In the genomic region with DNA sequence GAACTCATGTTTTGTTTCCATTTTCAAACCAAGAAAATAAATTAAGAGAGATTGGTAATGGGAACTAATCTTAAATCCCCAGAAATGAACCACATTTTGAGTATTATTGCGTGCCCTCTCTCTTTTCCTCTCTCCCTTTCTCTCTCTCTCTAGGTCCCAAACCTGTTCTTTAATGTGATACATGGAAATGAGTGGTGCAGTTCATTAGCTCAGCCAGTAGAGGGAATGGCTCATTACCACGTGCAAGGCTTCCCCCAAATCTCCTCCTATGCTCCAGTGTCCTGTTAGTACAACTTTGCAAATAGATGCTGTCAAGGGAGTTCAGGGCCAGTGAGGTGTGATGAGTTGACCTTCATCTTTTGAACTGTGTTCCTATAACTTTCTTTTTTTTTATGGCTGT, we compare ENCODE assay signal across 8 cellular contexts.
DNase-seq lines count a peak whose midpoint lies in the region; ATAC-seq lines count a peak whose summit lies in the region.

No MANE protein-coding gene starts in this region.

- H3K4me3 Mint-ChIP-seq in stimulated activated naive CD8-positive, alpha-beta T cell treated with anti-CD3 and anti-CD28 coated beads, Interleukin-15, amount 100 ng/mL, for 72 hours = no peak overlapping the region

- DNase-seq in G401 (ENCODE audit: low spot score) (peak; percentile 7), HuH-7.5 (ENCODE audit: low spot score) (peak; percentile 22), SKM-1 (lab: John Stamatoyannopoulos, UW; ENCODE audit: unreplicated experiment) (peak; percentile 10), Right ventricle myocardium superior (no peak), UCSD-AML1 (lab: John Stamatoyannopoulos, UW; ENCODE audit: unreplicated experiment) (no peak)
- peak in 1 of 2 donors; percentile 16 for DNase-seq in stimulated activated naive CD8-positive, alpha-beta T cell treated with anti-CD3 and anti-CD28 coated beads, Interleukin-15, amount 100 ng/mL, for 72 hours

- H3K9me3 Mint-ChIP-seq in stimulated activated naive CD8-positive, alpha-beta T cell treated with anti-CD3 and anti-CD28 coated beads, Interleukin-15, amount 100 ng/mL, for 72 hours = no peaks in the 10 kb centered on the region

- intact Hi-C loops in Right ventricle myocardium superior (cut with DNase I) = no loop called here

- ATAC-seq in GM19351 (IDR thresholded peaks at IDR 0.05; ENCODE audit: unreplicated experiment) = peak; percentile 98
- peak; percentile 81 for ATAC-seq in Right ventricle myocardium superior (ENCODE audit: poor library complexity)
- peak; percentile 70 for ATAC-seq in stimulated activated naive CD8-positive, alpha-beta T cell treated with anti-CD3 and anti-CD28 coated beads, Interleukin-15, amount 100 ng/mL, for 72 hours
- ATAC-seq in HG03439 (IDR thresholded peaks at IDR 0.05; ENCODE audit: unreplicated experiment) = no peak

- H3K27ac Mint-ChIP-seq in stimulated activated naive CD8-positive, alpha-beta T cell treated with anti-CD3 and anti-CD28 coated beads, Interleukin-15, amount 100 ng/mL, for 72 hours = no peak overlapping the region

- no peaks in the 10 kb centered on the region for H3K27me3 Mint-ChIP-seq in stimulated activated naive CD8-positive, alpha-beta T cell treated with anti-CD3 and anti-CD28 coated beads, Interleukin-15, amount 100 ng/mL, for 72 hours

- in situ Hi-C loops in G401 (cut with HindIII; ENCODE audit: low sequenced_read_pairs) = no loop called here

- H3K4me1 Mint-ChIP-seq in stimulated activated naive CD8-positive, alpha-beta T cell treated with anti-CD3 and anti-CD28 coated beads, Interleukin-15, amount 100 ng/mL, for 72 hours = peaks cover 9% of the 10 kb centered on the region

Comparison
In these comparisons a context has a peak if more than half of its experiments do, and no peak if none do; other contexts are left out.
1. DNase-seq: peak in G401 (single experiment), HuH-7.5 (single experiment) and SKM-1 (single experiment); none in Right ventricle myocardium superior (single experiment) and UCSD-AML1 (single experiment).